10 cellular contexts compared by ENCODE assay signal in the genomic region with DNA sequence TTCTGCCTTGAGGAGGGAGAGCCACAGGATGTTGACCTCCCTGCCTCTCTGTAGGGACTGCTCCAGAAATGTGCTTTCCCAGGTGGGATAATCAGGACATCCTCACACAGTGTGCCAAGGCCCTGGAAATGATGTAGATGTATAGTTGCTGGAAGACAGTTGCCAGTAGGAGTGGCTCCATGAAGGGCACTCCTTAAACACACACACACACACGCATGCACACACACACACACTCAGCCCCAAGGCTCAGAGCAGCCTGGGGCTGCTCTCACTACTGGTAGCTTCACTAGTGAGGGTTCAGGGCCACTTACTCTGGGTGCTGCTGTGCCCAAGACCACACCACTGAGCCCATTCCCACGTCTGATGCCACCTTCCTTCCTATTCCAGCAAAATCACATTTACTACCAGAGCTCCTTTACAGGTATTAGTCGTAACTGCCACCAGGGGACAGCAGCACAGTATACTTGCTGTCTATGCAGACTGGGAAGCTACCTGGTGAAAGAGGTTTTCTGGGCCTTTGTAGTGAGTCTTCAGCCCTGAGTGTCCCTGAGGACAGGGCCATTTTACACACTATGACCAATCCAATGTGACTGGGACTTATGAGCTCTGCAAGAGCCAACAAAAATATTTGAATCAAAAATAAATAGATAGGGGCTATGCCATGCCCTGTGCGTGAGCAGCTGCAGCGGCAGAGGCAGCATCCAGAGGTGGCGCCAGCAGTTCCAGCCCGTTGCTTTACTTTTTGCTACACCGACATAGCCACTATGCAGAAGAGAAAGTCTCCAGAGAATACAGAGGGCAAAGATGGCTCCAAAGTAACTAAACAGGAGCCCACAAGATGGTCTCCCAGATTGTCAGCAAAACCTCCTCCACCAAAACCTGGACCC. TPM values are rescaled to one million over a fixed set of nuclear protein-coding genes. Genes with fewer than 3 reads are reported as not detected.
DNase-seq lines count a peak whose midpoint lies in the region; ATAC-seq and TF ChIP-seq lines count a peak whose summit lies in the region.
"Had no signal": no experiment of that assay in that cellular context is flagged by ENCODE, and none has a peak within 500 bp of the region (broad histone marks: within the 10 kb centered on the region; RNA-seq: fewer than 3 reads in every experiment).

No MANE protein-coding gene starts in this region.

- no peak overlapping the region for H3K9ac ChIP-seq in PC-3 (ENCODE audit: low read length)

- CTCF ChIA-PET in PC-3 (lab: Charles Lee) = interaction anchor here (0.6 to 1.5 kb wide), 4 partner anchors 27 to 212 kb away, joined by 3 to 32 read pairs (median 11); no protein-coding TSS in a partner anchor

- peak; percentile 86 for ATAC-seq in PC-3
- peak; percentile 93 for ATAC-seq in esophagus mucosa
- ATAC-seq in gastroesophageal sphincter = no peak
- ATAC-seq in HG02938 (IDR thresholded peaks at IDR 0.05; ENCODE audit: unreplicated experiment) = no peak
- ATAC-seq in GM21723 (IDR thresholded peaks at IDR 0.05; ENCODE audit: unreplicated experiment) = no peak
- ATAC-seq: activated CD8-positive, alpha-beta memory T cell treated with anti-CD3 and anti-CD28 coated beads, Interleukin-2, amount 10 ng/mL, durations not matched to agents 7 days and 5 days had no signal

- H3K9me2 ChIP-seq in PC-3 (replicated peaks; ENCODE audit: low read length) = no peaks in the 10 kb centered on the region

- no peak for TF ChIP-seq EP300 in gastroesophageal sphincter (IDR thresholded peaks at IDR 0.05)

- DNase-seq in A172 (ENCODE audit: low spot score) = peak; percentile 46
- peak; percentile 43 for DNase-seq in GM12865 (ENCODE audit: low read depth)
- peak; percentile 54 for DNase-seq in PC-3
- DNase-seq in stimulated activated CD8-positive, alpha-beta memory T cell treated with anti-CD3 and anti-CD28 coated beads, Interleukin-4, amount 100 ng/mL, for 48 hours = no peak
- DNase-seq: activated CD8-positive, alpha-beta memory T cell treated with anti-CD3 and anti-CD28 coated beads, Interleukin-2, amount 10 ng/mL, durations not matched to agents 7 days and 5 days had no signal

- H3K4me2 ChIP-seq in PC-3 (ENCODE audit: low read length) = no peak overlapping the region

- H4K20me1 ChIP-seq in PC-3 (ENCODE audit: low read length) = no peaks in the 10 kb centered on the region

- H3K9me3 ChIP-seq in PC-3 (ENCODE audit: low read length) = no peaks in the 10 kb centered on the region
- H3K9me3 ChIP-seq in gastroesophageal sphincter = no peaks in the 10 kb centered on the region

- 13 to 18% methylated on average over 6 to 7 of the region's 8 CpGs for WGBS in gastroesophageal sphincter (ENCODE audit: low coverage in 1 of 2), 2 donors

- no peaks in the 10 kb centered on the region for H3K36me3 ChIP-seq in PC-3 (ENCODE audit: low read depth, low read length)
- no peaks in the 10 kb centered on the region for H3K36me3 ChIP-seq in gastroesophageal sphincter

- BruUV-seq in PC-3 (replicated peaks; lab: Mats Ljungman, UMichigan) = no TSS peak

- intact Hi-C loops in PC-3 (cut with micrococcal nuclease) = loop anchor here (1.0 kb wide), 2 partner anchors 42 to 59 kb away; no protein-coding TSS in a partner anchor

- H3K4me1 ChIP-seq in PC-3 (ENCODE audit: insufficient read depth, low read length) = no peaks in the 10 kb centered on the region
- H3K4me1 ChIP-seq in gastroesophageal sphincter = no peaks in the 10 kb centered on the region

- H3K4me3 ChIP-seq in GM12865 (ENCODE audit: low read depth, low read length) (no peak overlapping the region), PC-3 (ENCODE audit: low read length) (no peak overlapping the region), gastroesophageal sphincter (no peak overlapping the region)

- H2AFZ ChIP-seq in PC-3 (ENCODE audit: low read length) = no peak overlapping the region

- peak; percentile 52 for TF ChIP-seq CTCF in GM12865 (IDR thresholded peaks at IDR 0.05; ENCODE audit: insufficient read depth, low read depth, low read length, missing control alignments)
- peak; percentile 64 for TF ChIP-seq CTCF in PC-3 (conservative IDR thresholded peaks at IDR 0.05; ENCODE audit: low read depth, low read length)
- no peak for TF ChIP-seq CTCF in gastroesophageal sphincter (IDR thresholded peaks at IDR 0.05)

- no peaks in the 10 kb centered on the region for H3F3A ChIP-seq in PC-3 (ENCODE audit: low read length, unreplicated experiment)

- H3K27ac ChIP-seq in PC-3 (ENCODE audit: low read length) (no peak overlapping the region), gastroesophageal sphincter (no peak overlapping the region)

- H3K27me3 ChIP-seq in PC-3 (ENCODE audit: low read length) = peaks cover 12% of the 10 kb centered on the region; the same call in 1 of the 2 replicates
- no peaks in the 10 kb centered on the region for H3K27me3 ChIP-seq in gastroesophageal sphincter

- POLR2A ChIA-PET in PC-3 (lab: Charles Lee; ENCODE audit: unreplicated experiment) = no interaction called here

- TF ChIP-seq POLR2A in gastroesophageal sphincter (IDR thresholded peaks at IDR 0.05) = no peak

- H3K79me2 ChIP-seq in PC-3 (ENCODE audit: low read length) = no peaks in the 10 kb centered on the region

RNA-seq across cellular contexts. Expression of a gene that starts 15.0 kb away (rescaled TPM):
- total RNA-seq in A172 (2014; rRNA removed; shearing (Covaris generic)) = not detected in 2 replicates
- total RNA-seq in PC-3 (2014; rRNA removed) (not detected in 2 replicates), esophagus mucosa (1,110 TPM), gastroesophageal sphincter (100 to 1,000 TPM in 1 of 4 donors, 1 to 10 TPM in 3; 2.2 to 103 (median 4.7) TPM)
- total RNA-seq: activated CD8-positive, alpha-beta memory T cell treated with anti-CD3 and anti-CD28 coated beads, Interleukin-2, amount 10 ng/mL, durations not matched to agents 7 days and 5 days; skeletal muscle tissue had no signal

RNA-seq across cellular contexts. Expression of a gene that starts 39.2 kb away (rescaled TPM):
- not detected in 2 replicates for total RNA-seq in A172 (2014; rRNA removed; shearing (Covaris generic))
- total RNA-seq in PC-3 (2014; rRNA removed) (not detected in 2 replicates), esophagus mucosa (not detected), gastroesophageal sphincter (not detected)
- total RNA-seq: activated CD8-positive, alpha-beta memory T cell treated with anti-CD3 and anti-CD28 coated beads, Interleukin-2, amount 10 ng/mL, durations not matched to agents 7 days and 5 days; skeletal muscle tissue had no signal

Comparison
In these comparisons a context has a peak if more than half of its experiments do, and no peak if none do; other contexts are left out.
1. CTCF ChIP-seq: peak in GM12865 (single experiment) and PC-3 (single experiment); none in gastroesophageal sphincter (0 of 4).
2. ATAC-seq: peak in PC-3 (single experiment) and esophagus mucosa (single experiment); none in gastroesophageal sphincter (single experiment), HG02938 (single experiment) and GM21723 (single experiment).
3. RNA of a gene that starts 15.0 kb away (total RNA-seq): 1,110 TPM in esophagus mucosa (single experiment); 2.2 to 103 TPM in gastroesophageal sphincter, not detected in A172 and not detected in PC-3; every median in the first group is over 10 times any median in the second.